In genomic region chrX:101410461-101410860, GRCh38 we compare ENCODE assay signal across 12 cellular contexts. TPM values are rescaled to one million over a fixed set of nuclear protein-coding genes. Genes with fewer than 3 reads are reported as not detected.
DNase-seq lines count a peak whose midpoint lies in the region; ATAC-seq, FAIRE-seq and TF ChIP-seq lines count a peak whose summit lies in the region.
"Had no signal": no experiment of that assay in that cellular context is flagged by ENCODE, and none has a peak within 500 bp of the region (broad histone marks: within the 10 kb centered on the region; RNA-seq: fewer than 3 reads in every experiment).

No MANE protein-coding gene starts in this region.

- no peak overlapping the region for H3K9ac ChIP-seq in Karpas-422 (ENCODE audit: low read length)

- H3K27ac ChIP-seq in Karpas-422 (ENCODE audit: low read length) (no peak overlapping the region), left lung (no peak overlapping the region)
- H3K27ac ChIP-seq: cardiac muscle cell had no signal

- peak overlapping the region; percentile 83 for H3K4me2 ChIP-seq in Karpas-422 (ENCODE audit: low read depth, low read length, poor library complexity, severe bottlenecking)

- H3K27ac Mint-ChIP-seq in mesothelial cell of epicardium (peak overlapping the region; percentile 79), Caco-2 (ENCODE audit: unreplicated experiment) (no peak overlapping the region)

- ATAC-seq in left lung: no peak

- H3K36me3 ChIP-seq in Karpas-422 (ENCODE audit: insufficient read depth, low read length) (no peaks in the 10 kb centered on the region), bronchial epithelial cell (ENCODE audit: control insufficient read depth, insufficient read depth, low read length) (peaks cover 1% of the 10 kb centered on the region), Caco-2 (ENCODE audit: control insufficient read depth, insufficient read depth, low read length) (no peaks in the 10 kb centered on the region), left lung (peaks cover 0 to 14% of the 10 kb centered on the region in 2 donors)
- H3K36me3 ChIP-seq: cardiac muscle cell had no signal

- no TSS peak for BruUV-seq in Caco-2 (replicated peaks; lab: Mats Ljungman, UMichigan)

- H3K79me2 ChIP-seq in Karpas-422 (ENCODE audit: low read length): peaks cover 58% of the 10 kb centered on the region

- H3K27me3 ChIP-seq in Karpas-422 (ENCODE audit: low read length) (no peaks in the 10 kb centered on the region), bronchial epithelial cell (ENCODE audit: control insufficient read depth, insufficient read depth, low read length) (no peaks in the 10 kb centered on the region), Caco-2 (replicated peaks; ENCODE audit: control insufficient read depth, insufficient read depth, low read length) (no peaks in the 10 kb centered on the region), left lung (no peaks in the 10 kb centered on the region)
- H3K27me3 ChIP-seq: cardiac muscle cell had no signal

- no peaks in the 10 kb centered on the region for H3K9me2 ChIP-seq in Karpas-422 (replicated peaks; ENCODE audit: insufficient read depth, low read length)

- POLR2A ChIA-PET in Caco-2 (lab: Charles Lee): no interaction called here

- H3K27me3 Mint-ChIP-seq in mesothelial cell of epicardium (ENCODE audit: low read depth) (no peaks in the 10 kb centered on the region), Caco-2 (ENCODE audit: insufficient read depth, unreplicated experiment) (no peaks in the 10 kb centered on the region)

- H3K9me3 ChIP-seq in Karpas-422 (ENCODE audit: low read length): no peaks in the 10 kb centered on the region
- H3K9me3 ChIP-seq in Caco-2: no peaks in the 10 kb centered on the region
- H3K9me3 ChIP-seq in left lung: no peaks in the 10 kb centered on the region

- peaks cover 60% of the 10 kb centered on the region for H3K4me1 ChIP-seq in Karpas-422 (ENCODE audit: low read length)
- no peaks in the 10 kb centered on the region for H3K4me1 ChIP-seq in Caco-2
- peaks cover 3 to 18% of the 10 kb centered on the region in 2 donors for H3K4me1 ChIP-seq in left lung

- H2AFZ ChIP-seq in Karpas-422 (ENCODE audit: low read length): no peak overlapping the region

- FAIRE-seq in bronchial epithelial cell (lab: Jason Lieb, UNC): no peak

- DNase-seq in AG10803 (ENCODE audit: low read depth): no peak
- no peak for DNase-seq in Karpas-422
- peak; percentile 50 for DNase-seq in bronchial epithelial cell (ENCODE audit: low read depth)
- DNase-seq in mesothelial cell of epicardium (ENCODE audit: low spot score in 2 of 2, unreplicated experiment in 2 of 2): no peak
- no peak for DNase-seq in Caco-2
- no peak for DNase-seq in kidney tubule cell (ENCODE audit: low spot score)
- DNase-seq in NCI-H748 treated with DMSO at 0.1 percent for 48 hours (lab: John Stamatoyannopoulos, UW): no peak
- DNase-seq in left lung: no peak
- DNase-seq: midbrain, NCI-H1694 had no signal

- CTCF ChIA-PET in Caco-2 (lab: Charles Lee): no interaction called here

- H4K20me1 ChIP-seq in Karpas-422 (ENCODE audit: insufficient read depth, low read depth, low read length): peaks cover 3% of the 10 kb centered on the region; the same call in 1 of the 2 replicates

- H3K4me1 Mint-ChIP-seq in mesothelial cell of epicardium (peaks cover 23% of the 10 kb centered on the region), Caco-2 (ENCODE audit: low read depth, unreplicated experiment) (no peaks in the 10 kb centered on the region)

- H3K4me3 Mint-ChIP-seq in mesothelial cell of epicardium (peak overlapping the region; percentile 48), Caco-2 (ENCODE audit: unreplicated experiment) (no peak overlapping the region)

- H3K9me3 Mint-ChIP-seq in mesothelial cell of epicardium: peaks cover 30% of the 10 kb centered on the region
- H3K9me3 Mint-ChIP-seq in Caco-2 (ENCODE audit: unreplicated experiment): no peaks in the 10 kb centered on the region

- TF ChIP-seq CTCF in AG10803 (conservative IDR thresholded peaks at IDR 0.05; ENCODE audit: low read length) (no peak), bronchial epithelial cell (IDR thresholded peaks at IDR 0.05; ENCODE audit: insufficient read depth, low read length, severe bottlenecking) (no peak), mesothelial cell of epicardium (IDR thresholded peaks at IDR 0.05; ENCODE audit: unreplicated experiment) (no peak), Caco-2 (IDR thresholded peaks at IDR 0.05; ENCODE audit: insufficient read depth in 1 of 2, low read depth in 1 of 2, low read length in 1 of 2, severe bottlenecking in 1 of 2, unreplicated experiment in 1 of 2) (no peak), left lung (IDR thresholded peaks at IDR 0.05) (no peak)

- H3K4me3 ChIP-seq in AG10803 (ENCODE audit: low read length) (peak overlapping the region; percentile 73), Karpas-422 (ENCODE audit: low read length) (no peak overlapping the region), bronchial epithelial cell (ENCODE audit: low read depth, low read length) (no peak overlapping the region), Caco-2 (ENCODE audit: low read depth, low read length) (no peak overlapping the region), left lung (peak overlapping the region in 1 of 2 donors; percentile 56)

- intact Hi-C loops in Caco-2 (cut with micrococcal nuclease; ENCODE audit: unreplicated experiment) (no loop called here), left lung (cut with DNase I) (no loop called here)

- peaks cover 10% of the 10 kb centered on the region for H3K36me3 Mint-ChIP-seq in mesothelial cell of epicardium
- H3K36me3 Mint-ChIP-seq in Caco-2 (ENCODE audit: insufficient read depth, unreplicated experiment): peaks cover 29% of the 10 kb centered on the region

RNA-seq across cellular contexts. Expression of gene HNRNPH2, which starts 2.4 kb away (rescaled TPM):
- total RNA-seq in Karpas-422 (2014; rRNA removed; shearing (Covaris generic); ENCODE audit: low replicate concordance): 34.8 and 55.4 TPM in 2 replicates
- 104 and 110 TPM in 2 replicates for total RNA-seq in bronchial epithelial cell
- 60.8 to 63.0 TPM (median 61.6 TPM) in 3 replicates for total RNA-seq in mesothelial cell of epicardium
- 46.1 TPM in 2 replicates for total RNA-seq in Caco-2 (2022)
- 10 to 100 TPM; 66.2 to 71.5 TPM for total RNA-seq in left lung

RNA-seq across cellular contexts. Expression of gene GLA, which starts 2.7 kb away (rescaled TPM):
- total RNA-seq in Karpas-422 (2014; rRNA removed; shearing (Covaris generic); ENCODE audit: low replicate concordance): 25.8 and 30.1 TPM in 2 replicates
- 9.0 and 15.0 TPM in 2 replicates for total RNA-seq in bronchial epithelial cell
- total RNA-seq in mesothelial cell of epicardium: 23.8 to 25.0 TPM (median 24.2 TPM) in 3 replicates
- 46.0 and 53.2 TPM in 2 replicates for total RNA-seq in Caco-2 (2022)
- 10 to 100 TPM; 30.1 to 57.7 TPM for total RNA-seq in left lung

RNA-seq across cellular contexts. Expression of gene RPL36A, which starts 19.6 kb away (rescaled TPM):
- 1,280 and 3,178 TPM in 2 replicates for total RNA-seq in Karpas-422 (2014; rRNA removed; shearing (Covaris generic); ENCODE audit: low replicate concordance)
- 736 and 1,171 TPM in 2 replicates for total RNA-seq in bronchial epithelial cell
- total RNA-seq in mesothelial cell of epicardium: 298 to 311 TPM (median 303 TPM) in 3 replicates
- 377 and 381 TPM in 2 replicates for total RNA-seq in Caco-2 (2022)
- total RNA-seq in left lung: 100 to 1,000 TPM; 127 to 169 TPM

RNA-seq across cellular contexts. Expression of gene BTK, which starts 24.5 kb away (rescaled TPM):
- 81.6 and 94.2 TPM in 2 replicates for total RNA-seq in Karpas-422 (2014; rRNA removed; shearing (Covaris generic); ENCODE audit: low replicate concordance)
- total RNA-seq in bronchial epithelial cell (under 0.01 TPM in 1 of 2 replicates, not detected in the other), mesothelial cell of epicardium (0.07 to 0.42 TPM (median 0.20 TPM) in 3 replicates), Caco-2 (2022) (not detected in 2 replicates), left lung (10 to 100 TPM; 17.9 to 26.6 TPM)
- total RNA-seq: T-helper 1 cell treated with Interleukin-12 subunit alpha and Interleukin-12 subunit beta and Interleukin-4 antibody, amounts not matched to agents 30 ng/mL and 1 ng/mL, for 36 hours had no signal
